ENCODE assay signal across 15 cellular contexts in genomic region chr10:17751781-17752445, GRCh38. TPM values are rescaled to one million over a fixed set of nuclear protein-coding genes. Genes with fewer than 3 reads are reported as not detected.
DNase-seq lines count a peak whose midpoint lies in the region; ATAC-seq and TF ChIP-seq lines count a peak whose summit lies in the region.
"Had no signal": no experiment of that assay in that cellular context is flagged by ENCODE, and none has a peak within 500 bp of the region (broad histone marks: within the 10 kb centered on the region; RNA-seq: fewer than 3 reads in every experiment).

TMEM236 (plus strand) TSS chr10:17752201; CDS start chr10:17752296, 95 bp downstream.

- H2BK120ac ChIP-seq in IMR-90 (ENCODE audit: low read depth, low read length), result no peak within 1 kb of the TSS

- no TSS peak for BruUV-seq in IMR-90 (replicated peaks; lab: Mats Ljungman, UMichigan)

- H3K4me3 Mint-ChIP-seq in stimulated activated naive CD8-positive, alpha-beta T cell treated with anti-CD3 and anti-CD28 coated beads, Interleukin-15, amount 100 ng/mL, for 72 hours, result no peak within 1 kb of the TSS
- H3K4me3 Mint-ChIP-seq: B cell; CD8-positive, alpha-beta T cell had no signal

- no peak within 1 kb of the TSS for H3K14ac ChIP-seq in IMR-90 (replicated peaks; ENCODE audit: low read depth, low read length)

- no peak within 1 kb of the TSS for H3K4me2 ChIP-seq in IMR-90 (ENCODE audit: low read depth, low read length)
- H3K4me2 ChIP-seq: KMS-11 had no signal

- POLR2A ChIA-PET in IMR-90 (lab: Charles Lee; ENCODE audit: unreplicated experiment), result no interaction called here

- peak within 1 kb of the TSS; percentile 35 for H2AFZ ChIP-seq in IMR-90 (replicated peaks; ENCODE audit: low read length, poor library complexity)

- TF ChIP-seq POLR2A in IMR-90 (IDR thresholded peaks at IDR 0.05; ENCODE audit: low read depth, low read length) (no peak), esophagus squamous epithelium (IDR thresholded peaks at IDR 0.05) (no peak)

- no peaks in the 10 kb centered on the region for H3K9me3 ChIP-seq in IMR-90 (ENCODE audit: control insufficient read depth, insufficient read depth, low read length)
- H3K9me3 ChIP-seq in duodenal mucosa (ENCODE audit: control insufficient read depth in 1 of 2, low read length in 2 of 2), result no peaks in the 10 kb centered on the region
- no peaks in the 10 kb centered on the region for H3K9me3 ChIP-seq in mucosa of descending colon
- no peaks in the 10 kb centered on the region for H3K9me3 ChIP-seq in esophagus squamous epithelium

- WGBS in IMR-90 (ENCODE audit: extremely low coverage in 2 of 2, insufficient read length in 1 of 2), 2 experiments, result no CpG with 5 or more reads among the region's 9 CpGs
- 68 to 69% methylated on average over 9 of the region's 9 CpGs for whole genome bisulfite sequencing in esophagus squamous epithelium, 2 donors

- H4K91ac ChIP-seq in IMR-90 (ENCODE audit: insufficient read depth, low read depth, low read length), result no peak within 1 kb of the TSS

- H3K18ac ChIP-seq in IMR-90 (ENCODE audit: low read depth, low read length), result no peak within 1 kb of the TSS

- H4K8ac ChIP-seq in IMR-90 (ENCODE audit: low read depth in 2 of 2, low read length in 2 of 2), result no peak within 1 kb of the TSS

- no peaks in the 10 kb centered on the region for H3K9me1 ChIP-seq in IMR-90 (ENCODE audit: insufficient read depth, low read length)

- no peaks in the 10 kb centered on the region for H4K20me1 ChIP-seq in IMR-90 (ENCODE audit: insufficient read depth, low read length)

- intact Hi-C loops in IMR-90 (cut with micrococcal nuclease), result no loop called here
- intact Hi-C loops in mucosa of descending colon (cut with DNase I, micrococcal nuclease), result no loop called here
- intact Hi-C loops in esophagus squamous epithelium (cut with DNase I), result no loop called here

- no peaks in the 10 kb centered on the region for H3K27me3 Mint-ChIP-seq in stimulated activated naive CD8-positive, alpha-beta T cell treated with anti-CD3 and anti-CD28 coated beads, Interleukin-15, amount 100 ng/mL, for 72 hours

- TF ChIP-seq RAD21 in IMR-90 (IDR thresholded peaks at IDR 0.05; ENCODE audit: low read length), result no peak

- H4K5ac ChIP-seq in IMR-90 (ENCODE audit: low read depth, low read length), result no peak within 1 kb of the TSS

- no peaks in the 10 kb centered on the region for H3K36me3 ChIP-seq in IMR-90 (ENCODE audit: control insufficient read depth, insufficient read depth, low read length)
- H3K36me3 ChIP-seq in duodenal mucosa (ENCODE audit: control insufficient read depth in 1 of 2, insufficient read depth in 2 of 2, low read length in 2 of 2), result no peaks in the 10 kb centered on the region
- no peaks in the 10 kb centered on the region for H3K36me3 ChIP-seq in mucosa of descending colon (ENCODE audit: low read depth)
- H3K36me3 ChIP-seq in esophagus squamous epithelium, result no peaks in the 10 kb centered on the region

- no peak for DNase-seq in IMR-90
- peak in 2 of 3 donors; percentile 64 to 81 for DNase-seq in mucosa of descending colon
- DNase-seq in renal cortical epithelial cell (ENCODE audit: low read depth), result peak; percentile 75
- no peak for DNase-seq in GM10266 (ENCODE audit: extremely low spot score)
- DNase-seq in esophagus squamous epithelium (lab: John Stamatoyannopoulos, UW), result no peak
- DNase-seq in stimulated activated naive CD8-positive, alpha-beta T cell treated with anti-CD3 and anti-CD28 coated beads, Interleukin-15, amount 100 ng/mL, for 72 hours, result no peak
- DNase-seq: CD8-positive, alpha-beta T cell; GOT3; NCI-H1092 treated with DMSO at 0.1 percent for 48 hours; NCI-H1694; NCI-H345; NCI-H526 treated with DMSO at 0.1 percent for 48 hours had no signal

- H3K9me3 Mint-ChIP-seq in stimulated activated naive CD8-positive, alpha-beta T cell treated with anti-CD3 and anti-CD28 coated beads, Interleukin-15, amount 100 ng/mL, for 72 hours, result no peaks in the 10 kb centered on the region
- H3K9me3 Mint-ChIP-seq: CD8-positive, alpha-beta T cell had no signal

- no peaks in the 10 kb centered on the region for H3K4me1 Mint-ChIP-seq in stimulated activated naive CD8-positive, alpha-beta T cell treated with anti-CD3 and anti-CD28 coated beads, Interleukin-15, amount 100 ng/mL, for 72 hours

- no peak within 1 kb of the TSS for H2BK5ac ChIP-seq in IMR-90 (ENCODE audit: low read depth, low read length, poor library complexity, severe bottlenecking)

- no peak within 1 kb of the TSS for H3K4me3 ChIP-seq in IMR-90 (ENCODE audit: insufficient read depth, low read depth, low read length)
- H3K4me3 ChIP-seq in duodenal mucosa (ENCODE audit: low read depth in 1 of 2, low read length in 2 of 2), result peak within 1 kb of the TSS; percentile 61 to 67
- peak within 1 kb of the TSS; percentile 32 for H3K4me3 ChIP-seq in mucosa of descending colon
- no peak within 1 kb of the TSS for H3K4me3 ChIP-seq in esophagus squamous epithelium

- H3K27ac ChIP-seq in IMR-90 (ENCODE audit: insufficient read depth, low read length) (no peak within 1 kb of the TSS), duodenal mucosa (ENCODE audit: low read depth, low read length) (no peak within 1 kb of the TSS), esophagus squamous epithelium (no peak within 1 kb of the TSS)
- H3K27ac ChIP-seq: KMS-11 had no signal

- no peak within 1 kb of the TSS for H3K4ac ChIP-seq in IMR-90 (ENCODE audit: low read depth, low read length)

- H3K9ac ChIP-seq in IMR-90 (ENCODE audit: low read depth, low read length) (no peak within 1 kb of the TSS), duodenal mucosa (ENCODE audit: low read depth in 1 of 2, low read length in 2 of 2) (peak within 1 kb of the TSS; percentile 22 to 60)
- H3K9ac ChIP-seq: KMS-11 had no signal

- no peak within 1 kb of the TSS for H2BK15ac ChIP-seq in IMR-90 (ENCODE audit: low read depth, low read length)

- H3K27me3 ChIP-seq in IMR-90 (ENCODE audit: control insufficient read depth, insufficient read depth, low read length) (peaks cover 4% of the 10 kb centered on the region; the same call in 1 of the 2 replicates), duodenal mucosa (ENCODE audit: control insufficient read depth in 1 of 2, insufficient read depth in 2 of 2, low read length in 2 of 2) (no peaks in the 10 kb centered on the region), esophagus squamous epithelium (no peaks in the 10 kb centered on the region)

- H3K4me1 ChIP-seq in IMR-90 (ENCODE audit: control insufficient read depth, insufficient read depth, low read length), result no peaks in the 10 kb centered on the region
- H3K4me1 ChIP-seq in duodenal mucosa (ENCODE audit: control insufficient read depth in 1 of 2, insufficient read depth in 2 of 2, low read length in 2 of 2), result peaks cover 5 to 14% of the 10 kb centered on the region in 2 donors
- peaks cover 10% of the 10 kb centered on the region for H3K4me1 ChIP-seq in mucosa of descending colon (ENCODE audit: low read depth)
- H3K4me1 ChIP-seq in esophagus squamous epithelium, result peaks cover 0 to 3% (median 0%) of the 10 kb centered on the region in 3 donors

- in situ Hi-C loops in IMR-90 (cut with MboI; ENCODE audit: low sequenced_read_pairs), result no loop called here

- no peak within 1 kb of the TSS for H2AK5ac ChIP-seq in IMR-90 (ENCODE audit: low read depth, low read length)

- H3K23ac ChIP-seq in IMR-90 (ENCODE audit: low read depth, low read length), result no peak within 1 kb of the TSS

- H3K56ac ChIP-seq in IMR-90 (ENCODE audit: extremely low read depth, insufficient read depth, low read length), result no peak within 1 kb of the TSS

- CTCF ChIA-PET in IMR-90 (lab: Yijun Ruan, JAX), result no interaction called here

- no peak within 1 kb of the TSS for H3K27ac Mint-ChIP-seq in stimulated activated naive CD8-positive, alpha-beta T cell treated with anti-CD3 and anti-CD28 coated beads, Interleukin-15, amount 100 ng/mL, for 72 hours
- H3K27ac Mint-ChIP-seq: B cell; CD8-positive, alpha-beta T cell had no signal

- dilution Hi-C loops in IMR-90 (cut with HindIII; ENCODE audit: low sequenced_read_pairs, unreplicated experiment), result no loop called here

- TF ChIP-seq CTCF in IMR-90 (conservative IDR thresholded peaks at IDR 0.05; ENCODE audit: low read depth, low read length), result no peak
- TF ChIP-seq CTCF in mucosa of descending colon (IDR thresholded peaks at IDR 0.05), result no peak
- no peak for TF ChIP-seq CTCF in GM10266 (IDR thresholded peaks at IDR 0.05; ENCODE audit: control insufficient read depth, insufficient read depth, low read depth, missing control alignments)
- no peak for TF ChIP-seq CTCF in esophagus squamous epithelium (IDR thresholded peaks at IDR 0.05)

- no peak within 1 kb of the TSS for H2BK20ac ChIP-seq in IMR-90 (ENCODE audit: low read depth, low read length)

- ATAC-seq in IMR-90 (ENCODE audit: low read depth), result no peak
- peak; percentile 82 for ATAC-seq in mucosa of descending colon
- no peak for ATAC-seq in stimulated activated naive CD8-positive, alpha-beta T cell treated with anti-CD3 and anti-CD28 coated beads, Interleukin-15, amount 100 ng/mL, for 72 hours
- ATAC-seq: CD8-positive, alpha-beta T cell had no signal

- H3K79me1 ChIP-seq in IMR-90 (ENCODE audit: low read depth in 1 of 2, low read length in 2 of 2), result no peaks in the 10 kb centered on the region

- no peak within 1 kb of the TSS for H2AK9ac ChIP-seq in IMR-90 (replicated peaks; ENCODE audit: low read depth, low read length, poor library complexity)

TF ChIP-seq in IMR-90, 13 proteins besides CTCF, POLR2A, EP300 and RAD21 (continues in another document):
- TF ChIP-seq BHLHE40 (IDR thresholded peaks at IDR 0.05; ENCODE audit: low read depth, low read length) (no peak), CHD1 (IDR thresholded peaks at IDR 0.05; ENCODE audit: low read depth, low read length) (no peak), MXI1 (IDR thresholded peaks at IDR 0.05; ENCODE audit: borderline replicate concordance, low read depth, low read length) (no peak), MAFK (IDR thresholded peaks at IDR 0.05; ENCODE audit: low read depth, low read length) (no peak), FOS (IDR thresholded peaks at IDR 0.05; ENCODE audit: low read depth, low read length) (no peak), SMC3 (IDR thresholded peaks at IDR 0.05; ENCODE audit: low read depth, low read length) (no peak), RCOR1 (IDR thresholded peaks at IDR 0.05; ENCODE audit: insufficient replicate concordance, low read length) (no peak)

RNA-seq across cellular contexts. Expression of gene TMEM236, which starts in this region (rescaled TPM):
- not detected in 2 replicates for total RNA-seq in IMR-90 (2012; rRNA removed)
- polyA plus RNA-seq in IMR-90 (2012; rRNA removed), result not detected in 2 replicates
- 0.01 TPM in 1 of 2 replicates, not detected in the other for polyA plus RNA-seq in IMR-90 (2012; cell fraction: cytosol; rRNA removed)
- 0.05 TPM in 1 of 2 replicates, not detected in the other for polyA plus RNA-seq in IMR-90 (2012; cell fraction: nucleus; rRNA removed; ENCODE audit: low replicate concordance)
- total RNA-seq in mucosa of descending colon, result 10 to 100 TPM; 37.8 to 80.8 (median 59.9) TPM
- 0.10 TPM in 1 of 2 replicates, not detected in the other for total RNA-seq in renal cortical epithelial cell
- under 1 TPM; 0.04 to 0.76 (median 0.15) TPM for total RNA-seq in esophagus squamous epithelium
- total RNA-seq: CD8-positive, alpha-beta T cell had no signal

Comparison
In these comparisons a context has a peak if more than half of its experiments do, and no peak if none do; other contexts are left out.
1. RNA of gene TMEM236 (total RNA-seq): 37.8 to 80.8 TPM in mucosa of descending colon; 0.04 to 0.76 TPM in esophagus squamous epithelium, 0.10 TPM in renal cortical epithelial cell and not detected in IMR-90; every median in the first group is over 10 times any median in the second.
2. Peak in DNase-seq in renal cortical epithelial cell; RNA of the gene not detected or under 1 TPM.
3. DNase-seq: peak in mucosa of descending colon (2 of 3); none in IMR-90 (single experiment), GM10266 (single experiment), esophagus squamous epithelium (single experiment) and stimulated activated naive CD8-positive, alpha-beta T cell treated with anti-CD3 and anti-CD28 coated beads, Interleukin-15, amount 100 ng/mL, for 72 hours (0 of 2).
4. H3K4me3 ChIP-seq: peak in duodenal mucosa (2 of 2) and mucosa of descending colon (single experiment); none in IMR-90 (single experiment) and esophagus squamous epithelium (0 of 4).